Comparison of ENCODE assay signal across 22 cellular contexts in the genomic region with DNA sequence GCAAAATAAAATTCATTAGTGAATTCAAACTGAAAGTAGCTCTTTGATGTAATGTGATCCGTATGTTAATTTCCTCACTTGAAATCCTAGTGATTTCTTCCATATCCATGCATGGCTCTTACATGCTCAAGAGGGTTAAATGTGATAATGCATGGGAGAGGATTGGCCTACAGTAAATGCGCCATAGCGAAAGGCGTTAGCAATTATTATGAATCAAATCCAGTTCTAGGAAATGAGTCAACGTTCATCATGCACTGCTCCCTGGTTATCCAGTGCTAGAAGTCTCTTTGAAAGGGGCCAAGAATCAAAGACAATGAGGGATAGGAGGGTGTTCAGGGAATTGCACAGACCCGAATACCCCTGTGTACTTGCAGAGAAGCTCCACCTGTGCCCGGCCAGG.
DNase-seq lines count a peak whose midpoint lies in the region; TF ChIP-seq lines count a peak whose summit lies in the region.
"Had no signal": no experiment of that assay in that cellular context is flagged by ENCODE, and none has a peak within 500 bp of the region (broad histone marks: within the 10 kb centered on the region; RNA-seq: fewer than 3 reads in every experiment).

No MANE protein-coding gene starts in this region.

- intact Hi-C loops in head of caudate nucleus (cut with DNase I): loop anchor here (10.0 kb wide), 1 partner anchor 340 kb away; no protein-coding TSS in a partner anchor

- no peaks in the 10 kb centered on the region for H3K36me3 ChIP-seq in ACC112 (ENCODE audit: insufficient read depth, low read length)
- peaks cover 58% of the 10 kb centered on the region for H3K36me3 ChIP-seq in brain microvascular endothelial cell (replicated peaks)
- H3K36me3 ChIP-seq: colonic mucosa, ovary had no signal

- in situ Hi-C loops in brain microvascular endothelial cell (cut with HindIII; ENCODE audit: low pct_ligation_motif_present, low sequenced_read_pairs): no loop called here

- H3K79me2 ChIP-seq in ACC112 (ENCODE audit: control insufficient read depth, insufficient read depth, low read length, unreplicated experiment): no peaks in the 10 kb centered on the region

- H3K4me1 ChIP-seq in ACC112 (ENCODE audit: control insufficient read depth, insufficient read depth, low read length, unreplicated experiment): peaks cover 26% of the 10 kb centered on the region
- H3K4me1 ChIP-seq: colonic mucosa had no signal

- H3K27ac ChIP-seq in ACC112 (ENCODE audit: low read depth, low read length) (peak overlapping the region; percentile 69), brain microvascular endothelial cell (no peak overlapping the region)
- H3K27ac ChIP-seq: colonic mucosa, ovary had no signal

- H3K27me3 ChIP-seq in ACC112 (ENCODE audit: insufficient read depth, low read length) (no peaks in the 10 kb centered on the region), brain microvascular endothelial cell (replicated peaks) (no peaks in the 10 kb centered on the region)
- H3K27me3 ChIP-seq: colonic mucosa, ovary had no signal

- TF ChIP-seq CTCF in brain microvascular endothelial cell (IDR thresholded peaks at IDR 0.05; ENCODE audit: low read depth, low read length, missing control alignments): no peak

- peak; percentile 45 for DNase-seq in HPDE6-E6E7 (ENCODE audit: extremely low spot score)
- DNase-seq in brain microvascular endothelial cell: peak; percentile 33
- DNase-seq in glomerular endothelial cell (ENCODE audit: extremely low read depth, low read depth, low spot score): peak; percentile 68
- no peak for DNase-seq in NCI-H1436 treated with DMSO at 0.1 percent for 48 hours (lab: John Stamatoyannopoulos, UW)
- DNase-seq in HUDEP-2 (lab: John Stamatoyannopoulos, UW; ENCODE audit: unreplicated experiment in 76 of 76): no peak
- DNase-seq in OCI-M2 (lab: John Stamatoyannopoulos, UW; ENCODE audit: unreplicated experiment): no peak
- no peak for DNase-seq in head of caudate nucleus
- DNase-seq: activated CD4-positive, alpha-beta T cell treated with anti-CD3 and anti-CD28 coated beads for 36 hours; CD4-positive, CD25-positive, alpha-beta regulatory T cell; colonic mucosa; DMS 273 treated with DMSO at 0.1 percent for 48 hours; GOT3; left cardiac atrium; naive thymus-derived CD8-positive, alpha-beta T cell; NCI-H1048; NCI-H2081; NCI-H510A treated with DMSO at 0.1 percent for 48 hours; ovary; right cardiac atrium; Right ventricle myocardium superior; T-cell had no signal

- H2AFZ ChIP-seq in ACC112 (ENCODE audit: low read length, unreplicated experiment): no peak overlapping the region

- H3K4me3 ChIP-seq in ACC112 (ENCODE audit: low read depth, low read length) (no peak overlapping the region), brain microvascular endothelial cell (ENCODE audit: low read depth, low read length) (no peak overlapping the region)
- H3K4me3 ChIP-seq: colonic mucosa, ovary had no signal

Comparison
In these comparisons a context has a peak if more than half of its experiments do, and no peak if none do; other contexts are left out.
1. DNase-seq: peak in HPDE6-E6E7 (single experiment), brain microvascular endothelial cell (single experiment) and glomerular endothelial cell (single experiment); none in NCI-H1436 treated with DMSO at 0.1 percent for 48 hours (single experiment), HUDEP-2 (0 of 76), OCI-M2 (single experiment) and head of caudate nucleus (0 of 42).